ENCODE assay signal across 17 cellular contexts in genomic region chr17:43611230-43611969, GRCh38. TPM values are rescaled to one million over a fixed set of nuclear protein-coding genes. Genes with fewer than 3 reads are reported as not detected.
"Had no signal": no experiment of that assay in that cellular context is flagged by ENCODE, and none has a peak within 500 bp of the region (broad histone marks: within the 10 kb centered on the region; RNA-seq: fewer than 3 reads in every experiment).

No MANE protein-coding gene starts in this region.

- H3K9me3 ChIP-seq: colonic mucosa, thyroid gland, uterus had no signal

- H3K27me3 ChIP-seq: colonic mucosa, thyroid gland, uterus had no signal

- H3K36me3 Mint-ChIP-seq: activated naive CD4-positive, alpha-beta T cell treated with anti-CD3 and anti-CD28 coated beads, Interleukin-2, amount 50 U/mL, for 24 hours; natural killer cell treated with Interleukin-12 subunit alpha and Interleukin-12 subunit beta and Interleukin-15 and Interleukin-18, amount 100 ng/mL, for 72 hours had no signal

- DNase-seq: activated effector memory CD4-positive, alpha-beta T cell treated with Interleukin-2 at 50 U/mL for 16 hours; activated T-cell treated with anti-CD3 and anti-CD28 coated beads, Interleukin-2, amount 50 U/mL, for 4 hours; caudate nucleus; colonic mucosa; glutamatergic neuron; hypothalamus; left ventricle myocardium superior; nucleus accumbens; stimulated activated CD4-positive, alpha-beta T cell treated with anti-CD3 and anti-CD28 coated beads, Interleukin-15, amount 100 ng/mL, for 24 hours; stimulated activated CD4-positive, alpha-beta T cell treated with anti-CD3 and anti-CD28 coated beads, Interleukin-4, amount 100 ng/mL, for 1 hour; stimulated activated naive B cell treated with anti-CD40 and anti-IgM and Interleukin-4, amounts not matched to agents 10 μg/mL and 1 μg/mL and 100 μg/mL, for 72 hours; thyroid gland; uterus had no signal

- H3K27me3 Mint-ChIP-seq: activated naive CD4-positive, alpha-beta T cell treated with anti-CD3 and anti-CD28 coated beads, Interleukin-2, amount 50 U/mL, for 24 hours had no signal

- H3K27ac Mint-ChIP-seq: activated naive CD4-positive, alpha-beta T cell treated with anti-CD3 and anti-CD28 coated beads, Interleukin-2, amount 50 U/mL, for 24 hours; natural killer cell treated with Interleukin-12 subunit alpha and Interleukin-12 subunit beta and Interleukin-15 and Interleukin-18, amount 100 ng/mL, for 72 hours; stimulated activated naive B cell treated with anti-CD40 and anti-IgM and Interleukin-4, amounts not matched to agents 10 μg/mL and 1 μg/mL and 100 μg/mL, for 72 hours had no signal

- H3K4me1 ChIP-seq: colonic mucosa, thyroid gland, uterus had no signal

- ATAC-seq: activated T-cell treated with anti-CD3 and anti-CD28 coated beads, Interleukin-2, amount 50 U/mL, for 4 hours; left ventricle myocardium superior; natural killer cell treated with Interleukin-12 subunit alpha and Interleukin-12 subunit beta and Interleukin-15 and Interleukin-18, amount 100 ng/mL, for 72 hours; stimulated activated naive B cell treated with anti-CD40 and anti-IgM and Interleukin-4, amounts not matched to agents 10 μg/mL and 1 μg/mL and 100 μg/mL, for 72 hours had no signal

- H3K4me1 Mint-ChIP-seq: activated naive CD4-positive, alpha-beta T cell treated with anti-CD3 and anti-CD28 coated beads, Interleukin-2, amount 50 U/mL, for 24 hours had no signal

- H3K36me3 ChIP-seq: colonic mucosa, thyroid gland, uterus had no signal

- H3K9me3 Mint-ChIP-seq: activated naive CD4-positive, alpha-beta T cell treated with anti-CD3 and anti-CD28 coated beads, Interleukin-2, amount 50 U/mL, for 24 hours; activated T-cell treated with anti-CD3 and anti-CD28 coated beads, Interleukin-2, amount 50 U/mL, for 4 hours; natural killer cell treated with Interleukin-12 subunit alpha and Interleukin-12 subunit beta and Interleukin-15 and Interleukin-18, amount 100 ng/mL, for 72 hours had no signal

- FAIRE-seq: endometrium had no signal

- H3K27ac ChIP-seq: colonic mucosa, skin epidermis, thyroid gland, uterus had no signal

- H3K4me3 Mint-ChIP-seq: activated naive CD4-positive, alpha-beta T cell treated with anti-CD3 and anti-CD28 coated beads, Interleukin-2, amount 50 U/mL, for 24 hours; activated T-cell treated with anti-CD3 and anti-CD28 coated beads, Interleukin-2, amount 50 U/mL, for 4 hours; natural killer cell treated with Interleukin-12 subunit alpha and Interleukin-12 subunit beta and Interleukin-15 and Interleukin-18, amount 100 ng/mL, for 72 hours; stimulated activated naive B cell treated with anti-CD40 and anti-IgM and Interleukin-4, amounts not matched to agents 10 μg/mL and 1 μg/mL and 100 μg/mL, for 72 hours had no signal

- H3K4me3 ChIP-seq: colonic mucosa, skin epidermis, thyroid gland, uterus had no signal

RNA-seq across cellular contexts. Expression of gene MEOX1, which starts 50.3 kb away (rescaled TPM):
- total RNA-seq: natural killer cell treated with Interleukin-12 subunit alpha and Interleukin-12 subunit beta and Interleukin-15 and Interleukin-18, amount 100 ng/mL, for 72 hours had no signal
